Comparison of ENCODE assay signal across 1 cellular context in genomic region chr4:99457270-99457669, GRCh38.
TF ChIP-seq lines count a peak whose summit lies in the region.

No MANE protein-coding gene starts in this region.

TF ChIP-seq in K562, 482 proteins besides CTCF, POLR2A, EP300 and RAD21:
- no peak for TF ChIP-seq HEY1 (CRISPR knock-in tag; IDR thresholded peaks at IDR 0.05; ENCODE audit: borderline replicate concordance)
- no peak for TF ChIP-seq ETS2 (tag; IDR thresholded peaks at IDR 0.05; ENCODE audit: borderline replicate concordance, poor library complexity, severe bottlenecking)
- TF ChIP-seq ID3 (CRISPR knock-in tag; IDR thresholded peaks at IDR 0.05) = no peak
- no peak for TF ChIP-seq ID3 (tag; IDR thresholded peaks at IDR 0.05)
- TF ChIP-seq ZNF583 (CRISPR knock-in tag; IDR thresholded peaks at IDR 0.05) = no peak
- TF ChIP-seq ZNF449 (CRISPR knock-in tag; IDR thresholded peaks at IDR 0.05) = no peak
- no peak for TF ChIP-seq ZNF134 (CRISPR knock-in tag; conservative IDR thresholded peaks at IDR 0.05)
- TF ChIP-seq BMI1 (IDR thresholded peaks at IDR 0.05; ENCODE audit: low read length) = no peak
- no peak for TF ChIP-seq TAF7 (tag; IDR thresholded peaks at IDR 0.05)
- no peak for TF ChIP-seq CHD2 (IDR thresholded peaks at IDR 0.05; ENCODE audit: low read depth, low read length)
- no peak for TF ChIP-seq HNRNPH1 (optimal IDR thresholded peaks at IDR 0.05; ENCODE audit: low read depth, low read length)
- TF ChIP-seq ZNF212 (CRISPR knock-in tag; IDR thresholded peaks at IDR 0.05) = no peak
- no peak for TF ChIP-seq HNRNPLL (IDR thresholded peaks at IDR 0.05; ENCODE audit: low read depth, low read length, poor library complexity, severe bottlenecking)
- no peak for TF ChIP-seq TAF1 (IDR thresholded peaks at IDR 0.05; ENCODE audit: control insufficient read depth, extremely low read depth, insufficient read depth, low read length, severe bottlenecking)
- TF ChIP-seq BRCA1 (IDR thresholded peaks at IDR 0.05) = no peak
- TF ChIP-seq BRCA1 (CRISPR knock-in tag; IDR thresholded peaks at IDR 0.05) = no peak
- TF ChIP-seq ARNT (IDR thresholded peaks at IDR 0.05) = no peak
